Comparison of ENCODE assay signal across 20 cellular contexts in the genomic region with DNA sequence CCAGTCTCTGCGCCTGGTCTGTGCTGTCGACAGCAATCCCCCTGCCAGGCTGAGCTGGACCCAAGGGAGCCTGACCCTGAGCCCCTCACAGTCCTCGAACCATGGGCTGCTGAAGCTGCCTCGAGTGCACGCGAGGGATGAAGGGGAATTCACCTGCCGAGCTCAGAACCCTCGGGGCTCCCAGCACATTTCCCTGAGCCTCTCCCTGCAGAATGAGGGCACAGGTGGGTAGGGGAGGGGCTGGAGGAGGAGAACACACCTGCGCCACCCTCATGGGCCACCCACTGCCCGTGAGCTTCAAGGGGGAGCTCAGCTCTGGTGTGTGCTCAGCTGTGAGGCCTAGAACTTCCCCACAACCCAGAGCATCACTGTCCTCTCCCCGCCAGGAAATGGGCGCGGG. TPM values are rescaled to one million over a fixed set of nuclear protein-coding genes. Genes with fewer than 3 reads are reported as not detected.
DNase-seq lines count a peak whose midpoint lies in the region; ATAC-seq and TF ChIP-seq lines count a peak whose summit lies in the region.
"Had no signal": no experiment of that assay in that cellular context is flagged by ENCODE, and none has a peak within 500 bp of the region (broad histone marks: within the 10 kb centered on the region; RNA-seq: fewer than 3 reads in every experiment).

No MANE protein-coding gene starts in this region.

- H2AFZ ChIP-seq in neuronal stem cell (ENCODE audit: low read length): no peak overlapping the region
- H2AFZ ChIP-seq: GM23248 had no signal

- DNase-seq in NCI-H1417 (lab: John Stamatoyannopoulos, UW) (peak in 2 of 3 experiments; percentile 7 to 16), NCI-H1417 treated with DMSO at 0.1 percent for 48 hours (lab: John Stamatoyannopoulos, UW) (no peak), neuronal stem cell (ENCODE audit: low spot score) (no peak), putamen (ENCODE audit: low spot score) (no peak), upper lobe of right lung (no peak)
- peak; percentile 30 for DNase-seq in activated CD8-positive, alpha-beta memory T cell treated with anti-CD3 and anti-CD28 coated beads for 24 hours
- DNase-seq in activated CD8-positive, alpha-beta memory T cell treated with anti-CD3 and anti-CD28 coated beads, Interleukin-2, amount 50 U/mL, for 4 hours: no peak
- DNase-seq: AML-193; CD4-positive, alpha-beta memory T cell; DMS153; DMS79; GDM1; GM23248; HCEC 1CT; IMR-90 had no signal

- H4K91ac ChIP-seq in neuronal stem cell (ENCODE audit: low read depth, low read length, poor library complexity): no peak overlapping the region

- no peak overlapping the region for H2AK5ac ChIP-seq in neuronal stem cell (ENCODE audit: low read depth, low read length)

- no peak for TF ChIP-seq CTCF in upper lobe of right lung (IDR thresholded peaks at IDR 0.05)

- H3K27me3 ChIP-seq in neuronal stem cell (ENCODE audit: control insufficient read depth in 3 of 3, insufficient read depth in 3 of 3, low read depth in 1 of 3, low read length in 3 of 3): peaks cover 0 to 32% (median 5%) of the 10 kb centered on the region in 3 experiments
- peaks cover 15% of the 10 kb centered on the region for H3K27me3 ChIP-seq in upper lobe of right lung

- WGBS in neuronal stem cell (ENCODE audit: extremely low coverage in 2 of 2, insufficient read length in 2 of 2, insufficient replicate concordance in 1 of 2), 2 donors: no CpG with 5 or more reads among the region's 13 CpGs

- H3K4me3 ChIP-seq in neuronal stem cell (ENCODE audit: low read length in 2 of 2) (no peak overlapping the region), upper lobe of right lung (no peak overlapping the region)
- H3K4me3 ChIP-seq: A549, GM23248 had no signal

- no peak overlapping the region for H2BK5ac ChIP-seq in neuronal stem cell (ENCODE audit: low read length)

- H3K27ac ChIP-seq in neuronal stem cell (replicated peaks; ENCODE audit: low read length) (no peak overlapping the region), upper lobe of right lung (no peak overlapping the region)
- H3K27ac ChIP-seq: 22Rv1, A549, GM23248 had no signal

- H3K23ac ChIP-seq in neuronal stem cell (ENCODE audit: low read depth, low read length, poor library complexity): peak overlapping the region; percentile 80

- H3K4ac ChIP-seq in neuronal stem cell (ENCODE audit: low read length): no peak overlapping the region

- H2BK12ac ChIP-seq in neuronal stem cell (ENCODE audit: low read length): no peak overlapping the region

- H3K36me3 ChIP-seq in neuronal stem cell (replicated peaks in 1 of 2; ENCODE audit: control insufficient read depth in 2 of 2, insufficient read depth in 2 of 2, low read length in 2 of 2) (no peaks in the 10 kb centered on the region), upper lobe of right lung (no peaks in the 10 kb centered on the region)

- no peak overlapping the region for H3K14ac ChIP-seq in neuronal stem cell (ENCODE audit: low read length)

- H3K79me1 ChIP-seq in neuronal stem cell (ENCODE audit: low read depth, low read length): peaks cover 2% of the 10 kb centered on the region

- H3K9me3 ChIP-seq in neuronal stem cell (replicated peaks in 1 of 2; ENCODE audit: control insufficient read depth in 2 of 2, insufficient read depth in 1 of 2, low read depth in 1 of 2, low read length in 2 of 2): peaks cover 0 to 7% of the 10 kb centered on the region in 2 donors
- H3K9me3 ChIP-seq in upper lobe of right lung: no peaks in the 10 kb centered on the region
- H3K9me3 ChIP-seq: A549 had no signal

- H3K18ac ChIP-seq in neuronal stem cell (ENCODE audit: low read length): no peak overlapping the region

- no peak for ATAC-seq in upper lobe of right lung
- ATAC-seq: A549 had no signal

- H2BK15ac ChIP-seq in neuronal stem cell (ENCODE audit: low read length): no peak overlapping the region

- H2BK120ac ChIP-seq in neuronal stem cell (ENCODE audit: low read depth, low read length): no peak overlapping the region

- H4K8ac ChIP-seq in neuronal stem cell (ENCODE audit: low read depth, low read length): no peak overlapping the region

- intact Hi-C loops in upper lobe of right lung (cut with DNase I): no loop called here

- H3K4me1 ChIP-seq in neuronal stem cell (ENCODE audit: control insufficient read depth in 2 of 2, insufficient read depth in 1 of 2, low read depth in 1 of 2, low read length in 2 of 2) (no peaks in the 10 kb centered on the region), upper lobe of right lung (no peaks in the 10 kb centered on the region)
- H3K4me1 ChIP-seq: A549 had no signal

- no peak overlapping the region for H3K4me2 ChIP-seq in neuronal stem cell (ENCODE audit: insufficient read depth, low read length, poor library complexity, severe bottlenecking)
- H3K4me2 ChIP-seq: A549 had no signal

- no peak overlapping the region for H3K9ac ChIP-seq in neuronal stem cell (ENCODE audit: low read depth, low read length, poor library complexity)
- H3K9ac ChIP-seq: GM23248 had no signal

RNA-seq across cellular contexts. Expression of a gene that starts 38.6 kb away (rescaled TPM):
- polyA plus RNA-seq in neuronal stem cell (2013, experiment 1 of 2): not detected
- polyA plus RNA-seq in neuronal stem cell (2013, experiment 2 of 2): not detected
- 20.7 TPM for total RNA-seq in upper lobe of right lung
- total RNA-seq: GM23248, IMR-90 had no signal
- polyA plus RNA-seq: BJ; CD4-positive, alpha-beta memory T cell; IMR-90 had no signal

RNA-seq across cellular contexts. Expression of a gene that starts 44.2 kb away (rescaled TPM):
- not detected for polyA plus RNA-seq in neuronal stem cell (2013, experiment 1 of 2)
- polyA plus RNA-seq in neuronal stem cell (2013, experiment 2 of 2): not detected
- total RNA-seq in upper lobe of right lung: 11.0 TPM
- total RNA-seq: Daoy, GM23248, H4, IMR-90 had no signal
- polyA plus RNA-seq: A549, BJ, GM23248, IMR-90 had no signal

Comparison
In these comparisons a context has a peak if more than half of its experiments do, and no peak if none do; other contexts are left out.
1. DNase-seq: peak in NCI-H1417 (2 of 3) and activated CD8-positive, alpha-beta memory T cell treated with anti-CD3 and anti-CD28 coated beads for 24 hours (single experiment); none in NCI-H1417 treated with DMSO at 0.1 percent for 48 hours (single experiment), activated CD8-positive, alpha-beta memory T cell treated with anti-CD3 and anti-CD28 coated beads, Interleukin-2, amount 50 U/mL, for 4 hours (single experiment), neuronal stem cell (single experiment), putamen (single experiment) and upper lobe of right lung (single experiment).